ENCODE assay signal across 8 cellular contexts in genomic region chr1:211326140-211326527, GRCh38. TPM values are rescaled to one million over a fixed set of nuclear protein-coding genes. Genes with fewer than 3 reads are reported as not detected.
DNase-seq lines count a peak whose midpoint lies in the region; ATAC-seq, FAIRE-seq and TF ChIP-seq lines count a peak whose summit lies in the region.

No MANE protein-coding gene starts in this region.

- H3K4me1 ChIP-seq in adipocyte (ENCODE audit: control insufficient read depth, insufficient read depth, low read length), result peaks cover 6% of the 10 kb centered on the region
- peaks cover 24% of the 10 kb centered on the region; the same call in 1 of the 2 replicates for H3K4me1 ChIP-seq in HepG2 (ENCODE audit: insufficient read depth, low read length)
- H3K4me1 ChIP-seq in thymus (ENCODE audit: control insufficient read depth, insufficient read depth, low read length), result peaks cover 13% of the 10 kb centered on the region

- H3K27ac Mint-ChIP-seq in activated CD4-positive, alpha-beta T cell treated with anti-CD3 and anti-CD28 coated beads, Interleukin-2, amount 10 ng/mL, durations not matched to agents 24 days and 14 days, result peak overlapping the region; percentile 98

- H3K4me3 ChIP-seq in adipocyte (ENCODE audit: low read length), result peak overlapping the region; percentile 83
- H3K4me3 ChIP-seq in HepG2 (replicated peaks in 1 of 3; ENCODE audit: insufficient read depth in 1 of 3, low read depth in 2 of 3, low read length in 3 of 3), result peak overlapping the region; percentile 52 to 76 (median 59); a peak in 5 of 6 replicates
- peak overlapping the region; percentile 74 for H3K4me3 ChIP-seq in thymus (ENCODE audit: low read length)

- H3K27me3 ChIP-seq in adipocyte (replicated peaks; ENCODE audit: control insufficient read depth, insufficient read depth, low read length) (no peaks in the 10 kb centered on the region), HepG2 (ENCODE audit: control insufficient read depth in 1 of 2, insufficient read depth in 2 of 2, low read length in 2 of 2) (peaks cover 0 to 46% of the 10 kb centered on the region in 2 experiments; a peak in 4 of 5 replicates), thymus (ENCODE audit: control insufficient read depth, insufficient read depth) (no peaks in the 10 kb centered on the region)

- TF ChIP-seq CTCF in HepG2 (CRISPR knock-in tag; IDR thresholded peaks at IDR 0.05), result no peak

- CTCF ChIA-PET in HepG2 (lab: Yijun Ruan, JAX; ENCODE audit: low intra/inter-chr PET ratio, low total read pairs), result no interaction called here

- H3K9ac ChIP-seq in adipocyte (ENCODE audit: low read length) (peak overlapping the region; percentile 28), HepG2 (ENCODE audit: insufficient read depth, low read depth, low read length) (peak overlapping the region; percentile 52; the same call in 1 of the 2 replicates)

- H3K9me3 ChIP-seq in adipocyte (ENCODE audit: control insufficient read depth, low read length), result no peaks in the 10 kb centered on the region
- H3K9me3 ChIP-seq in HepG2 (ENCODE audit: low read length), result no peaks in the 10 kb centered on the region
- no peaks in the 10 kb centered on the region for H3K9me3 ChIP-seq in thymus (ENCODE audit: control insufficient read depth)

- intact Hi-C loops in activated CD4-positive, alpha-beta T cell treated with anti-CD3 and anti-CD28 coated beads, Interleukin-2, amount 10 ng/mL, durations not matched to agents 24 days and 14 days (cut with micrococcal nuclease), result loop anchor here (5.0 kb wide), 2 partner anchors 251 to 506 kb away; partner anchors contain the start of genes LPGAT1 and SLC30A1
- intact Hi-C loops in HepG2 (cut with micrococcal nuclease; ENCODE audit: unreplicated experiment), result loop anchor here (5.0 kb wide), 1 partner anchor 51 kb away; no protein-coding TSS in a partner anchor

- H3K9me3 Mint-ChIP-seq in activated CD4-positive, alpha-beta T cell treated with anti-CD3 and anti-CD28 coated beads, Interleukin-2, amount 10 ng/mL, durations not matched to agents 24 days and 14 days, result no peaks in the 10 kb centered on the region

- POLR2A ChIA-PET in HepG2 (lab: Yijun Ruan, JAX), result interaction anchor here (0.9 kb wide), 1 partner anchor 57 kb away, joined by 3 read pairs; no protein-coding TSS in a partner anchor

- no peaks in the 10 kb centered on the region for H3K27me3 Mint-ChIP-seq in activated CD4-positive, alpha-beta T cell treated with anti-CD3 and anti-CD28 coated beads, Interleukin-2, amount 10 ng/mL, durations not matched to agents 24 days and 14 days

- 55% methylated on average over 8 of the region's 8 CpGs for WGBS in HepG2 (ENCODE audit: low lambda C conversion rate)
- 92% methylated on average over 8 of the region's 8 CpGs for WGBS in thymus

- peak overlapping the region; percentile 57 for H2AFZ ChIP-seq in HepG2 (ENCODE audit: low read length)

- H3K4me1 Mint-ChIP-seq in activated CD4-positive, alpha-beta T cell treated with anti-CD3 and anti-CD28 coated beads, Interleukin-2, amount 10 ng/mL, durations not matched to agents 24 days and 14 days, result peaks cover 76% of the 10 kb centered on the region

- in situ Hi-C loops in HepG2 (cut with HindIII; ENCODE audit: extremely low pct_ligation_motif_present, low pct_unique_long_range_greater_than_20kb), result loop anchor here (10.0 kb wide), 2 partner anchors 189 to 329 kb away; no protein-coding TSS in a partner anchor

- BruUV-seq in HepG2 (replicated peaks; lab: Mats Ljungman, UMichigan), result no TSS peak

- peaks cover 17% of the 10 kb centered on the region for H3K36me3 Mint-ChIP-seq in activated CD4-positive, alpha-beta T cell treated with anti-CD3 and anti-CD28 coated beads, Interleukin-2, amount 10 ng/mL, durations not matched to agents 24 days and 14 days (ENCODE audit: low read depth)

- peak overlapping the region; percentile 90 for H3K4me3 Mint-ChIP-seq in activated CD4-positive, alpha-beta T cell treated with anti-CD3 and anti-CD28 coated beads, Interleukin-2, amount 10 ng/mL, durations not matched to agents 24 days and 14 days

- H3K79me2 ChIP-seq in HepG2 (ENCODE audit: insufficient read depth, low read length), result no peaks in the 10 kb centered on the region

- TF ChIP-seq POLR2A in HepG2 (IDR thresholded peaks at IDR 0.05; ENCODE audit: insufficient read depth in 1 of 2, low read depth in 2 of 2, low read length in 2 of 2), result no peak

- DNase-seq in activated CD4-positive, alpha-beta T cell treated with anti-CD3 and anti-CD28 coated beads, Interleukin-2, amount 10 ng/mL, durations not matched to agents 24 days and 14 days, result no peak
- DNase-seq in activated CD4-positive, alpha-beta T cell treated with anti-CD3 and anti-CD28 coated beads, Interleukin-2, amount 50 U/mL, for 1 hour, result no peak
- DNase-seq in adipocyte (ENCODE audit: low read depth) (no peak), HepG2 (ENCODE audit: low spot score) (no peak), putamen (ENCODE audit: low spot score) (no peak), DMS53 treated with DMSO at 0.1 percent for 48 hours (lab: John Stamatoyannopoulos, UW; ENCODE audit: unreplicated experiment) (no peak), foreskin melanocyte (no peak)

- TF ChIP-seq RAD21 in HepG2 (CRISPR knock-in tag; IDR thresholded peaks at IDR 0.05), result no peak

- FAIRE-seq in HepG2 (lab: Jason Lieb, UNC), result no peak

- TF ChIP-seq EP300 in HepG2 (IDR thresholded peaks at IDR 0.05; ENCODE audit: low read depth in 2 of 2, low read length in 2 of 2) (no peak), HepG2 (CRISPR knock-in tag; IDR thresholded peaks at IDR 0.05; ENCODE audit: borderline replicate concordance) (no peak)

- ATAC-seq in HepG2, result no peak

- no peak overlapping the region for H3K27ac ChIP-seq in HepG2 (ENCODE audit: extremely low read length, insufficient read depth, low read length)
- H3K27ac ChIP-seq in thymus (ENCODE audit: low read depth), result peak overlapping the region; percentile 73

- no peaks in the 10 kb centered on the region for H4K20me1 ChIP-seq in HepG2 (ENCODE audit: insufficient read depth, low read length)

- peak overlapping the region; percentile 94 for H3K4me2 ChIP-seq in HepG2 (ENCODE audit: low read depth, low read length)

- no peaks in the 10 kb centered on the region for H3K36me3 ChIP-seq in adipocyte (ENCODE audit: control insufficient read depth, insufficient read depth, low read length, severe bottlenecking)
- no peaks in the 10 kb centered on the region for H3K36me3 ChIP-seq in HepG2 (replicated peaks in 1 of 2; ENCODE audit: control insufficient read depth in 1 of 2, insufficient read depth in 2 of 2, low read length in 2 of 2)
- no peaks in the 10 kb centered on the region for H3K36me3 ChIP-seq in thymus (ENCODE audit: control insufficient read depth, insufficient read depth)

TF ChIP-seq in HepG2, 621 proteins besides CTCF, POLR2A, EP300 and RAD21 (continues in another document):
- TF ChIP-seq GRHL1 (CRISPR knock-in tag; conservative IDR thresholded peaks at IDR 0.05) (no peak), ZNF629 (CRISPR knock-in tag; conservative IDR thresholded peaks at IDR 0.05) (peak; percentile 76)

RNA-seq across cellular contexts. Expression of gene TRAF5, which starts 0.5 kb away (rescaled TPM):
- 55.6 and 56.6 TPM in 2 replicates for total RNA-seq in activated CD4-positive, alpha-beta T cell treated with anti-CD3 and anti-CD28 coated beads, Interleukin-2, amount 10 ng/mL, durations not matched to agents 24 days and 14 days
- 0.25 and 0.27 TPM in 2 replicates for total RNA-seq in HepG2 (2016; rRNA removed; fragmentation: Illumina TruSeq; extraction: Trizol)
- 0.09 and 0.30 TPM in 2 replicates for total RNA-seq in HepG2 (2016; cell fraction: cytosol; rRNA removed; fragmentation: Illumina TruSeq; extraction: Trizol; ENCODE audit: low read depth)
- 0.33 and 0.37 TPM in 2 replicates for total RNA-seq in HepG2 (2016; cell fraction: insoluble cytoplasmic fraction; rRNA removed; fragmentation: Illumina TruSeq; extraction: Trizol)
- 0.10 and 0.25 TPM in 2 replicates for total RNA-seq in HepG2 (2016; cell fraction: membrane; rRNA removed; fragmentation: Illumina TruSeq; extraction: Trizol)
- 0.66 and 0.84 TPM in 2 replicates for total RNA-seq in HepG2 (2016; cell fraction: nucleus; rRNA removed; fragmentation: Illumina TruSeq; extraction: Trizol)
- polyA plus RNA-seq in HepG2 (2011; rRNA removed), result 1.6 and 1.7 TPM in 2 replicates
- 0.47 and 0.65 TPM in 2 replicates for polyA plus RNA-seq in HepG2 (2011; cell fraction: cytosol; rRNA removed)
- 3.8 and 4.0 TPM in 2 replicates for polyA plus RNA-seq in HepG2 (2011; cell fraction: nucleus; rRNA removed)
- polyA plus RNA-seq in HepG2 (2012), result 0.69 and 0.94 TPM in 2 replicates
- 0.03 and 0.06 TPM in 2 replicates for polyA plus RNA-seq in HepG2 (2016; cell fraction: cytosol; fragmentation: Illumina TruSeq; extraction: Trizol; ENCODE audit: low read depth)
- polyA plus RNA-seq in HepG2 (2016; cell fraction: insoluble cytoplasmic fraction; fragmentation: Illumina TruSeq; extraction: Trizol; ENCODE audit: low read depth), result 0.15 and 0.32 TPM in 2 replicates
- polyA plus RNA-seq in HepG2 (2016; cell fraction: membrane; fragmentation: Illumina TruSeq; extraction: Trizol; ENCODE audit: low read depth), result not detected in 2 replicates
- polyA plus RNA-seq in HepG2 (2016; cell fraction: nucleus; fragmentation: Illumina TruSeq; extraction: Trizol; ENCODE audit: insufficient read depth, low read depth), result 1.0 and 1.7 TPM in 2 replicates
- 1.4 and 14.9 TPM in 2 replicates for polyA minus RNA-seq in HepG2 (2011; rRNA and poly(A)+ RNA removed; ENCODE audit: low replicate concordance)
- 0.26 and 0.30 TPM in 2 replicates for polyA minus RNA-seq in HepG2 (2011; cell fraction: cytosol; rRNA and poly(A)+ RNA removed)
- polyA minus RNA-seq in HepG2 (2011; cell fraction: nucleus; rRNA and poly(A)+ RNA removed), result 2.6 and 5.9 TPM in 2 replicates
- 47.6 TPM for polyA plus RNA-seq in thymus

Comparison
In these comparisons a context has a peak if more than half of its experiments do, and no peak if none do; other contexts are left out.
1. RNA of gene TRAF5, which starts 0.5 kb away (total RNA-seq): 55.6 to 56.6 TPM in activated CD4-positive, alpha-beta T cell treated with anti-CD3 and anti-CD28 coated beads, Interleukin-2, amount 10 ng/mL, durations not matched to agents 24 days and 14 days; 0.09 to 0.84 TPM in HepG2; every median in the first group is over 10 times any median in the second.
2. Peak in every context shown above with its lines, with median percentiles within 50 percentile points of each other: H3K4me3 ChIP-seq.